In genomic region chr17:64077409-64077808, GRCh38 we compare ENCODE assay signal across 11 cellular contexts. TPM values are rescaled to one million over a fixed set of nuclear protein-coding genes. Genes with fewer than 3 reads are reported as not detected.
DNase-seq lines count a peak whose midpoint lies in the region; ATAC-seq and TF ChIP-seq lines count a peak whose summit lies in the region.
"Had no signal": no experiment of that assay in that cellular context is flagged by ENCODE, and none has a peak within 500 bp of the region (broad histone marks: within the 10 kb centered on the region; RNA-seq: fewer than 3 reads in every experiment).

No MANE protein-coding gene starts in this region.

- H3K27ac ChIP-seq in thyroid gland = peak overlapping the region; percentile 36 to 68 (median 67)
- H3K27ac ChIP-seq: uterus had no signal

- H3K4me1 Mint-ChIP-seq in activated CD8-positive, alpha-beta T cell treated with anti-CD3 and anti-CD28 coated beads for 36 hours (ENCODE audit: low read depth) = peaks cover 28% of the 10 kb centered on the region
- H3K4me1 Mint-ChIP-seq in activated CD8-positive, alpha-beta T cell treated with anti-CD3 and anti-CD28 coated beads, Interleukin-2, amount 10 ng/mL, durations not matched to agents 7 days and 5 days (ENCODE audit: low read depth) = peaks cover 29% of the 10 kb centered on the region

- no peaks in the 10 kb centered on the region for H3K27me3 ChIP-seq in thyroid gland
- H3K27me3 ChIP-seq: dorsolateral prefrontal cortex, uterus had no signal

- H3K27ac Mint-ChIP-seq in activated CD8-positive, alpha-beta T cell treated with anti-CD3 and anti-CD28 coated beads for 36 hours = peak overlapping the region; percentile 23
- no peak overlapping the region for H3K27ac Mint-ChIP-seq in activated CD8-positive, alpha-beta T cell treated with anti-CD3 and anti-CD28 coated beads, Interleukin-2, amount 10 ng/mL, durations not matched to agents 7 days and 5 days
- H3K27ac Mint-ChIP-seq: activated naive CD8-positive, alpha-beta T cell treated with anti-CD3 and anti-CD28 coated beads, Interleukin-2, amount 50 U/mL, for 24 hours had no signal

- no peak overlapping the region for H3K4me3 Mint-ChIP-seq in activated CD8-positive, alpha-beta T cell treated with anti-CD3 and anti-CD28 coated beads for 36 hours
- H3K4me3 Mint-ChIP-seq in activated CD8-positive, alpha-beta T cell treated with anti-CD3 and anti-CD28 coated beads, Interleukin-2, amount 10 ng/mL, durations not matched to agents 7 days and 5 days = no peak overlapping the region
- H3K4me3 Mint-ChIP-seq: activated naive CD8-positive, alpha-beta T cell treated with anti-CD3 and anti-CD28 coated beads, Interleukin-2, amount 50 U/mL, for 24 hours had no signal

- no peaks in the 10 kb centered on the region for H3K9me3 Mint-ChIP-seq in activated CD8-positive, alpha-beta T cell treated with anti-CD3 and anti-CD28 coated beads for 36 hours
- H3K9me3 Mint-ChIP-seq in activated CD8-positive, alpha-beta T cell treated with anti-CD3 and anti-CD28 coated beads, Interleukin-2, amount 10 ng/mL, durations not matched to agents 7 days and 5 days (ENCODE audit: insufficient read depth) = no peaks in the 10 kb centered on the region
- H3K9me3 Mint-ChIP-seq: activated naive CD8-positive, alpha-beta T cell treated with anti-CD3 and anti-CD28 coated beads, Interleukin-2, amount 50 U/mL, for 24 hours had no signal

- no peak for ATAC-seq in activated CD8-positive, alpha-beta T cell treated with anti-CD3 and anti-CD28 coated beads for 36 hours
- ATAC-seq in activated CD8-positive, alpha-beta T cell treated with anti-CD3 and anti-CD28 coated beads, Interleukin-2, amount 10 ng/mL, durations not matched to agents 7 days and 5 days = no peak
- ATAC-seq: activated naive CD8-positive, alpha-beta T cell treated with anti-CD3 and anti-CD28 coated beads, Interleukin-2, amount 50 U/mL, for 24 hours had no signal

- CTCF ChIA-PET in activated CD8-positive, alpha-beta T cell treated with anti-CD3 and anti-CD28 coated beads for 36 hours (lab: Charles Lee) = interaction anchor here (1.0 to 4.2 kb wide), 4 partner anchors 12 to 56 kb away, joined by 3 to 29 read pairs (median 13); no protein-coding TSS in a partner anchor
- CTCF ChIA-PET in activated CD8-positive, alpha-beta T cell treated with anti-CD3 and anti-CD28 coated beads, Interleukin-2, amount 10 ng/mL, durations not matched to agents 7 days and 5 days (lab: Charles Lee) = interaction anchor here (1.0 to 3.5 kb wide), 2 partner anchors 16 to 56 kb away, joined by 3 to 23 read pairs; no protein-coding TSS in a partner anchor

- WGBS in thyroid gland, 2 donors = 53 to 56% methylated on average over 11 of the region's 11 CpGs

- no peaks in the 10 kb centered on the region for H3K36me3 ChIP-seq in thyroid gland
- H3K36me3 ChIP-seq: uterus had no signal

- peaks cover 16% of the 10 kb centered on the region for H3K36me3 Mint-ChIP-seq in activated CD8-positive, alpha-beta T cell treated with anti-CD3 and anti-CD28 coated beads for 36 hours (ENCODE audit: low read depth)
- peaks cover 51% of the 10 kb centered on the region for H3K36me3 Mint-ChIP-seq in activated CD8-positive, alpha-beta T cell treated with anti-CD3 and anti-CD28 coated beads, Interleukin-2, amount 10 ng/mL, durations not matched to agents 7 days and 5 days (ENCODE audit: low read depth)

- no peaks in the 10 kb centered on the region for H3K27me3 Mint-ChIP-seq in activated CD8-positive, alpha-beta T cell treated with anti-CD3 and anti-CD28 coated beads for 36 hours
- H3K27me3 Mint-ChIP-seq in activated CD8-positive, alpha-beta T cell treated with anti-CD3 and anti-CD28 coated beads, Interleukin-2, amount 10 ng/mL, durations not matched to agents 7 days and 5 days (ENCODE audit: low read depth) = no peaks in the 10 kb centered on the region
- H3K27me3 Mint-ChIP-seq: activated naive CD8-positive, alpha-beta T cell treated with anti-CD3 and anti-CD28 coated beads, Interleukin-2, amount 50 U/mL, for 24 hours had no signal

- DNase-seq in activated CD8-positive, alpha-beta T cell treated with anti-CD3 and anti-CD28 coated beads for 36 hours = no peak
- no peak for DNase-seq in activated CD8-positive, alpha-beta T cell treated with anti-CD3 and anti-CD28 coated beads, Interleukin-2, amount 10 ng/mL, durations not matched to agents 7 days and 5 days
- peak; percentile 51 for DNase-seq in NCI-H774 (lab: John Stamatoyannopoulos, UW)
- peak; percentile 90 for DNase-seq in epithelial cell of esophagus (ENCODE audit: low read depth)
- DNase-seq in thyroid gland = peak; percentile 63 to 67
- DNase-seq in NCI-H187 (lab: John Stamatoyannopoulos, UW) = no peak
- DNase-seq in RPMI8226 = no peak
- no peak for DNase-seq in GM13976 (ENCODE audit: low spot score)
- DNase-seq: activated naive CD8-positive, alpha-beta T cell treated with anti-CD3 and anti-CD28 coated beads, Interleukin-2, amount 50 U/mL, for 24 hours; dorsolateral prefrontal cortex; uterus had no signal

- in situ Hi-C loops in GM13976 (cut with MboI; ENCODE audit: low sequenced_read_pairs, unreplicated experiment) = loop anchor here (10.0 kb wide), 1 partner anchor 47 kb away; no protein-coding TSS in a partner anchor

- no peak for TF ChIP-seq POLR2A in thyroid gland (IDR thresholded peaks at IDR 0.05)

- H3K9me3 ChIP-seq in thyroid gland = no peaks in the 10 kb centered on the region
- H3K9me3 ChIP-seq: uterus had no signal

- intact Hi-C loops in activated CD8-positive, alpha-beta T cell treated with anti-CD3 and anti-CD28 coated beads for 36 hours (cut with micrococcal nuclease) = no loop called here
- intact Hi-C loops in thyroid gland (cut with DNase I) = no loop called here

- H3K4me3 ChIP-seq in epithelial cell of esophagus (ENCODE audit: low read length) = no peak overlapping the region
- H3K4me3 ChIP-seq in thyroid gland (replicated peaks in 1 of 3) = no peak overlapping the region
- H3K4me3 ChIP-seq: dorsolateral prefrontal cortex, uterus had no signal

- H3K4me1 ChIP-seq in thyroid gland = peaks cover 22 to 49% of the 10 kb centered on the region in 2 donors

- no peak for TF ChIP-seq CTCF in activated CD8-positive, alpha-beta T cell treated with anti-CD3 and anti-CD28 coated beads for 36 hours (IDR thresholded peaks at IDR 0.05)
- TF ChIP-seq CTCF in epithelial cell of esophagus (IDR thresholded peaks at IDR 0.05; ENCODE audit: insufficient read depth, low read depth, low read length, missing control alignments) = no peak
- no peak for TF ChIP-seq CTCF in thyroid gland (IDR thresholded peaks at IDR 0.05)
- TF ChIP-seq CTCF in GM13976 (IDR thresholded peaks at IDR 0.05; ENCODE audit: borderline replicate concordance, control extremely low read depth, extremely low read depth, insufficient read depth, missing control alignments) = no peak

- POLR2A ChIA-PET in activated CD8-positive, alpha-beta T cell treated with anti-CD3 and anti-CD28 coated beads for 36 hours (lab: Charles Lee) = no interaction called here
- POLR2A ChIA-PET in activated CD8-positive, alpha-beta T cell treated with anti-CD3 and anti-CD28 coated beads, Interleukin-2, amount 10 ng/mL, durations not matched to agents 7 days and 5 days (lab: Charles Lee) = no interaction called here

RNA-seq across cellular contexts. Expression of gene ERN1, which starts 52.5 kb away (rescaled TPM):
- total RNA-seq in activated CD8-positive, alpha-beta T cell treated with anti-CD3 and anti-CD28 coated beads for 36 hours = 10 to 100 TPM; 19.2 to 23.6 TPM
- total RNA-seq in activated CD8-positive, alpha-beta T cell treated with anti-CD3 and anti-CD28 coated beads, Interleukin-2, amount 10 ng/mL, durations not matched to agents 7 days and 5 days = 10 to 100 TPM; 13.0 to 17.9 TPM
- total RNA-seq in thyroid gland = 10 to 100 TPM in 3 of 4 donors, 1 to 10 TPM in 1; 9.5 to 20.2 (median 12.8) TPM

RNA-seq across cellular contexts. Expression of gene ICAM2, which starts 57.0 kb away (rescaled TPM):
- 10 to 100 TPM; 53.3 to 53.7 TPM for total RNA-seq in activated CD8-positive, alpha-beta T cell treated with anti-CD3 and anti-CD28 coated beads for 36 hours
- 10 to 100 TPM; 48.4 to 51.3 TPM for total RNA-seq in activated CD8-positive, alpha-beta T cell treated with anti-CD3 and anti-CD28 coated beads, Interleukin-2, amount 10 ng/mL, durations not matched to agents 7 days and 5 days
- 10 to 100 TPM; 20.3 to 41.8 (median 30.6) TPM for total RNA-seq in thyroid gland

Comparison
In these comparisons a context has a peak if more than half of its experiments do, and no peak if none do; other contexts are left out.
1. DNase-seq: peak in NCI-H774 (single experiment), epithelial cell of esophagus (single experiment) and thyroid gland (2 of 2); none in activated CD8-positive, alpha-beta T cell treated with anti-CD3 and anti-CD28 coated beads for 36 hours (single experiment), activated CD8-positive, alpha-beta T cell treated with anti-CD3 and anti-CD28 coated beads, Interleukin-2, amount 10 ng/mL, durations not matched to agents 7 days and 5 days (single experiment), NCI-H187 (0 of 2), RPMI8226 (single experiment) and GM13976 (single experiment).